In genomic region chr10:87850742-87851205, GRCh38 we compare ENCODE assay signal across 8 cellular contexts. TPM values are rescaled to one million over a fixed set of nuclear protein-coding genes. Genes with fewer than 3 reads are reported as not detected.
DNase-seq lines count a peak whose midpoint lies in the region; ATAC-seq, FAIRE-seq and TF ChIP-seq lines count a peak whose summit lies in the region.

No MANE protein-coding gene starts in this region.

- no peak for TF ChIP-seq POLR2A in H1 (IDR thresholded peaks at IDR 0.05; ENCODE audit: control extremely low read depth in 1 of 2, low read depth in 2 of 2, low read length in 2 of 2)
- no peak for TF ChIP-seq POLR2A in thyroid gland (IDR thresholded peaks at IDR 0.05)

- no peak overlapping the region for H4K8ac ChIP-seq in H1 (ENCODE audit: extremely low read depth, insufficient read depth, low read length)

- POLR2A ChIA-PET in H1 (lab: Charles Lee; ENCODE audit: partially characterized antibody), result interaction anchor here (2.1 to 2.4 kb wide), 2 partner anchors 12 to 14 kb away, joined by 7 to 8 read pairs; partner anchors contain the start of genes KLLN and PTEN

- peak; percentile 91 for TF ChIP-seq RAD21 in H1 (IDR thresholded peaks at IDR 0.05 in 1 of 2, conservative IDR thresholded peaks at IDR 0.05 in 1 of 2; ENCODE audit: low read depth in 2 of 2, low read length in 2 of 2)

- no peak overlapping the region for H3K18ac ChIP-seq in H1 (ENCODE audit: extremely low read depth, low read length)

- no peak overlapping the region for H2BK5ac ChIP-seq in H1 (ENCODE audit: low read depth, low read length)

- CTCF ChIA-PET in H1 (lab: Charles Lee; ENCODE audit: partially characterized antibody), result interaction anchor here (0.6 to 4.3 kb wide), 21 partner anchors 8 to 713 kb away, joined by 3 to 25 read pairs (median 3); no protein-coding TSS in a partner anchor

- DNase-seq in AG10803 (ENCODE audit: low read depth), result peak; percentile 69
- DNase-seq in NCI-H2227 (lab: John Stamatoyannopoulos, UW; ENCODE audit: unreplicated experiment), result peak; percentile 61
- peak; percentile 29 to 34 for DNase-seq in activated CD4-positive, alpha-beta T cell treated with anti-CD3 and anti-CD28 coated beads, Interleukin-2, amount 50 U/mL, for 4 hours
- DNase-seq in H1 (ENCODE audit: low read depth in 1 of 2, low spot score in 2 of 2), result no peak
- peak; percentile 72 for DNase-seq in myocyte (ENCODE audit: low read depth)
- DNase-seq in thyroid gland, result peak; percentile 60 to 71

- H3K27ac ChIP-seq in H1 (ENCODE audit: low read depth, low read length) (no peak overlapping the region), thyroid gland (no peak overlapping the region)

- TF ChIP-seq CTCF in AG10803 (conservative IDR thresholded peaks at IDR 0.05; ENCODE audit: low read length) (peak; percentile 81), H1 (IDR thresholded peaks at IDR 0.05; ENCODE audit: control extremely low read depth in 1 of 3, insufficient read depth in 1 of 3, low read depth in 1 of 3, low read length in 3 of 3) (peak; percentile 62 to 88 (median 72)), thyroid gland (IDR thresholded peaks at IDR 0.05) (peak in 5 of 6 experiments; percentile 35 to 80 (median 75))

- H2AFZ ChIP-seq in H1 (ENCODE audit: low read length), result peak overlapping the region; percentile 64; the same call in 1 of the 2 replicates

- H3K9me3 ChIP-seq in H1 (ENCODE audit: insufficient read depth in 2 of 2, low read depth in 1 of 2, low read length in 1 of 2), result no peaks in the 10 kb centered on the region
- no peaks in the 10 kb centered on the region for H3K9me3 ChIP-seq in thyroid gland

- no peak overlapping the region for H3K56ac ChIP-seq in H1 (replicated peaks; ENCODE audit: insufficient read length, low read depth, low read length)

- no peaks in the 10 kb centered on the region for H3K4me1 ChIP-seq in H1 (replicated peaks in 1 of 4; ENCODE audit: control insufficient read depth in 3 of 4, insufficient read depth in 4 of 4, low read length in 3 of 4)
- peaks cover 0 to 6% of the 10 kb centered on the region in 2 donors for H3K4me1 ChIP-seq in thyroid gland

- H2BK12ac ChIP-seq in H1 (ENCODE audit: low read depth, low read length), result no peak overlapping the region

- no peak overlapping the region for H2BK120ac ChIP-seq in H1 (replicated peaks; ENCODE audit: low read depth, low read length)

- no peaks in the 10 kb centered on the region for H3K79me1 ChIP-seq in H1 (ENCODE audit: low read depth, low read length)

- no peak overlapping the region for H3K4me2 ChIP-seq in H1 (ENCODE audit: insufficient read depth in 1 of 2, low read depth in 2 of 2, low read length in 2 of 2)

- no peak for TF ChIP-seq EP300 in H1 (IDR thresholded peaks at IDR 0.05; ENCODE audit: borderline replicate concordance in 1 of 2, low read depth in 2 of 2, low read length in 2 of 2)

- no peaks in the 10 kb centered on the region for H3K79me2 ChIP-seq in H1 (ENCODE audit: control insufficient read depth in 1 of 2, insufficient read depth in 2 of 2, low read length in 2 of 2)

- WGBS in H1 (ENCODE audit: extremely low coverage in 1 of 2, insufficient coverage in 1 of 2, insufficient read length in 1 of 2, insufficient replicate concordance in 2 of 2, low coverage in 1 of 2, low lambda C conversion rate in 2 of 2, missing lambda C conversion rate in 1 of 2), 2 experiments, result 28% methylated on average over 5 of the region's 5 CpGs; no CpG with 5 or more reads in 1 of the 2 experiments
- 22 to 23% methylated on average over 5 of the region's 5 CpGs for WGBS in thyroid gland, 2 donors

- H2BK20ac ChIP-seq in H1 (ENCODE audit: low read length), result no peak overlapping the region

- no peak overlapping the region for H3K23ac ChIP-seq in H1 (ENCODE audit: insufficient read length)

- no peaks in the 10 kb centered on the region for H3K23me2 ChIP-seq in H1 (ENCODE audit: low read depth, low read length)

- H3K4me3 ChIP-seq in AG10803 (ENCODE audit: low read length), result no peak overlapping the region
- H3K4me3 ChIP-seq in H1 (ENCODE audit: extremely low read depth in 1 of 4, insufficient read depth in 2 of 4, low read depth in 3 of 4, low read length in 4 of 4), result no peak overlapping the region
- no peak overlapping the region for H3K4me3 ChIP-seq in thyroid gland (replicated peaks in 1 of 3)

- intact Hi-C loops in thyroid gland (cut with DNase I), result no loop called here

- H3K4ac ChIP-seq in H1 (replicated peaks; ENCODE audit: insufficient read length, low read depth, low read length), result no peak overlapping the region

- peak; percentile 99 for FAIRE-seq in H1 (lab: Jason Lieb, UNC)

- no peak overlapping the region for H3K14ac ChIP-seq in H1 (ENCODE audit: insufficient read length)

- ATAC-seq in GM21367 (IDR thresholded peaks at IDR 0.05; ENCODE audit: unreplicated experiment) (peak; percentile 65), GM21360 (IDR thresholded peaks at IDR 0.05; ENCODE audit: unreplicated experiment) (no peak)

- no peak overlapping the region for H3K9ac ChIP-seq in H1 (replicated peaks in 1 of 4; ENCODE audit: extremely low read depth in 1 of 4, low read depth in 3 of 4, low read length in 3 of 4)

- no peak overlapping the region for H4K91ac ChIP-seq in H1 (replicated peaks; ENCODE audit: insufficient read length, low read length)

- H4K5ac ChIP-seq in H1 (ENCODE audit: insufficient read length, low read depth, low read length), result no peak overlapping the region

- H3K36me3 ChIP-seq in H1 (ENCODE audit: control insufficient read depth in 2 of 4, insufficient read depth in 4 of 4, low read length in 3 of 4), result no peaks in the 10 kb centered on the region
- H3K36me3 ChIP-seq in thyroid gland, result no peaks in the 10 kb centered on the region

- no peaks in the 10 kb centered on the region for H3K27me3 ChIP-seq in H1 (replicated peaks in 1 of 4; ENCODE audit: control insufficient read depth in 3 of 4, extremely low read depth in 1 of 4, insufficient read depth in 3 of 4, low read length in 3 of 4)
- H3K27me3 ChIP-seq in thyroid gland, result no peaks in the 10 kb centered on the region

- no peak overlapping the region for H2BK15ac ChIP-seq in H1 (ENCODE audit: low read length)

- no peaks in the 10 kb centered on the region for H4K20me1 ChIP-seq in H1 (replicated peaks in 1 of 2; ENCODE audit: control insufficient read depth in 1 of 2, insufficient read depth in 2 of 2, low read length in 2 of 2)

- H2AK5ac ChIP-seq in H1 (ENCODE audit: low read depth, low read length), result no peak overlapping the region

TF ChIP-seq in H1, 55 proteins besides CTCF, POLR2A, EP300 and RAD21:
- peak; percentile 51; the same call in 1 of the 2 replicates for TF ChIP-seq YY1 (IDR thresholded peaks at IDR 0.05; ENCODE audit: low read depth, low read length)
- no peak for TF ChIP-seq PHF8 (conservative IDR thresholded peaks at IDR 0.05; ENCODE audit: low read depth, low read length)
- TF ChIP-seq MAX (IDR thresholded peaks at IDR 0.05), result peak; percentile 77
- 0 out of 2 replicates have a peak, but pooled peaks have one; percentile 27 for TF ChIP-seq TBP (IDR thresholded peaks at IDR 0.05; ENCODE audit: low read depth, low read length)

RNA-seq across cellular contexts. Expression of gene KLLN, which starts 12.6 kb away (rescaled TPM):
- 0.71 and 0.73 TPM in 2 replicates for total RNA-seq in H1 (2021; fragmentation: NEBNext Ultra II Directional; extraction: Animal tissue kit (Norgen Biotek cat#: 25700))
- polyA plus RNA-seq in H1 (2011; rRNA removed), result 0.24 TPM in 2 replicates
- 0.19 TPM for polyA plus RNA-seq in H1 (2011; cell fraction: cytosol; rRNA removed)
- 0.37 TPM for polyA plus RNA-seq in H1 (2011; cell fraction: nucleus; rRNA removed)
- 0.37 to 0.64 TPM (median 0.46 TPM) in 4 replicates for polyA plus RNA-seq in H1 (2012, experiment 1 of 2)
- polyA plus RNA-seq in H1 (2012, experiment 2 of 2), result 0.16 TPM
- polyA plus RNA-seq in H1 (2013, experiment 1 of 2), result 0.16 TPM
- polyA plus RNA-seq in H1 (2013, experiment 2 of 2), result 0.26 TPM
- polyA minus RNA-seq in H1 (2011; rRNA and poly(A)+ RNA removed), result 0.76 and 1.2 TPM in 2 replicates
- polyA minus RNA-seq in H1 (2011; cell fraction: cytosol; rRNA and poly(A)+ RNA removed), result 0.22 TPM
- polyA minus RNA-seq in H1 (2011; cell fraction: nucleus; rRNA and poly(A)+ RNA removed), result 2.8 TPM
- total RNA-seq in myocyte (1.0 and 1.2 TPM in 2 replicates), thyroid gland (1 to 10 TPM in 1 of 4 donors, under 1 TPM in 3; 0.27 to 1.2 (median 0.54) TPM)
- 0.87 TPM for polyA plus RNA-seq in myocyte (2012)

RNA-seq across cellular contexts. Expression of gene PTEN, which starts 12.7 kb away (rescaled TPM):
- 48.7 and 51.2 TPM in 2 replicates for total RNA-seq in H1 (2021; fragmentation: NEBNext Ultra II Directional; extraction: Animal tissue kit (Norgen Biotek cat#: 25700))
- 4.2 and 6.3 TPM in 2 replicates for polyA plus RNA-seq in H1 (2011; rRNA removed)
- polyA plus RNA-seq in H1 (2011; cell fraction: cytosol; rRNA removed), result 9.9 TPM
- 12.0 TPM for polyA plus RNA-seq in H1 (2011; cell fraction: nucleus; rRNA removed)
- polyA plus RNA-seq in H1 (2012, experiment 1 of 2), result 18.2 to 45.1 TPM (median 19.4 TPM) in 4 replicates
- polyA plus RNA-seq in H1 (2012, experiment 2 of 2), result 1.3 TPM
- polyA plus RNA-seq in H1 (2013, experiment 1 of 2), result 20.6 TPM
- 18.6 TPM for polyA plus RNA-seq in H1 (2013, experiment 2 of 2)
- 48.6 and 57.5 TPM in 2 replicates for polyA minus RNA-seq in H1 (2011; rRNA and poly(A)+ RNA removed)
- polyA minus RNA-seq in H1 (2011; cell fraction: cytosol; rRNA and poly(A)+ RNA removed), result 27.1 TPM
- polyA minus RNA-seq in H1 (2011; cell fraction: nucleus; rRNA and poly(A)+ RNA removed), result 199 TPM
- total RNA-seq in myocyte, result 66.2 and 69.3 TPM in 2 replicates
- 35.7 TPM for polyA plus RNA-seq in myocyte (2012)
- total RNA-seq in thyroid gland, result 100 to 1,000 TPM; 112 to 183 (median 150) TPM

RNA-seq across cellular contexts. Expression of gene ATAD1, which starts 32.7 kb away (rescaled TPM):
- 35.3 and 35.9 TPM in 2 replicates for total RNA-seq in H1 (2021; fragmentation: NEBNext Ultra II Directional; extraction: Animal tissue kit (Norgen Biotek cat#: 25700))
- 4.2 and 8.9 TPM in 2 replicates for polyA plus RNA-seq in H1 (2011; rRNA removed)
- polyA plus RNA-seq in H1 (2011; cell fraction: cytosol; rRNA removed), result 12.8 TPM
- polyA plus RNA-seq in H1 (2011; cell fraction: nucleus; rRNA removed), result 4.1 TPM
- polyA plus RNA-seq in H1 (2012, experiment 1 of 2), result 13.8 to 32.3 TPM (median 15.0 TPM) in 4 replicates
- polyA plus RNA-seq in H1 (2012, experiment 2 of 2), result 1.9 TPM
- polyA plus RNA-seq in H1 (2013, experiment 1 of 2), result 36.3 TPM
- 44.9 TPM for polyA plus RNA-seq in H1 (2013, experiment 2 of 2)
- polyA minus RNA-seq in H1 (2011; rRNA and poly(A)+ RNA removed), result 12.5 and 19.6 TPM in 2 replicates
- polyA minus RNA-seq in H1 (2011; cell fraction: cytosol; rRNA and poly(A)+ RNA removed), result 13.4 TPM
- 25.3 TPM for polyA minus RNA-seq in H1 (2011; cell fraction: nucleus; rRNA and poly(A)+ RNA removed)
- 59.5 and 84.8 TPM in 2 replicates for total RNA-seq in myocyte
- 25.4 TPM for polyA plus RNA-seq in myocyte (2012)
- total RNA-seq in thyroid gland, result 10 to 100 TPM; 40.3 to 72.1 (median 53.7) TPM

Comparison
In these comparisons a context has a peak if more than half of its experiments do, and no peak if none do; other contexts are left out.
1. DNase-seq: peak in AG10803 (single experiment), NCI-H2227 (single experiment), activated CD4-positive, alpha-beta T cell treated with anti-CD3 and anti-CD28 coated beads, Interleukin-2, amount 50 U/mL, for 4 hours (2 of 2), myocyte (single experiment) and thyroid gland (2 of 2); none in H1 (0 of 2).
2. Peak in every context shown above with its lines, with median percentiles within 50 percentile points of each other: CTCF ChIP-seq.